Comparison of ENCODE assay signal across 10 cellular contexts in the genomic region with DNA sequence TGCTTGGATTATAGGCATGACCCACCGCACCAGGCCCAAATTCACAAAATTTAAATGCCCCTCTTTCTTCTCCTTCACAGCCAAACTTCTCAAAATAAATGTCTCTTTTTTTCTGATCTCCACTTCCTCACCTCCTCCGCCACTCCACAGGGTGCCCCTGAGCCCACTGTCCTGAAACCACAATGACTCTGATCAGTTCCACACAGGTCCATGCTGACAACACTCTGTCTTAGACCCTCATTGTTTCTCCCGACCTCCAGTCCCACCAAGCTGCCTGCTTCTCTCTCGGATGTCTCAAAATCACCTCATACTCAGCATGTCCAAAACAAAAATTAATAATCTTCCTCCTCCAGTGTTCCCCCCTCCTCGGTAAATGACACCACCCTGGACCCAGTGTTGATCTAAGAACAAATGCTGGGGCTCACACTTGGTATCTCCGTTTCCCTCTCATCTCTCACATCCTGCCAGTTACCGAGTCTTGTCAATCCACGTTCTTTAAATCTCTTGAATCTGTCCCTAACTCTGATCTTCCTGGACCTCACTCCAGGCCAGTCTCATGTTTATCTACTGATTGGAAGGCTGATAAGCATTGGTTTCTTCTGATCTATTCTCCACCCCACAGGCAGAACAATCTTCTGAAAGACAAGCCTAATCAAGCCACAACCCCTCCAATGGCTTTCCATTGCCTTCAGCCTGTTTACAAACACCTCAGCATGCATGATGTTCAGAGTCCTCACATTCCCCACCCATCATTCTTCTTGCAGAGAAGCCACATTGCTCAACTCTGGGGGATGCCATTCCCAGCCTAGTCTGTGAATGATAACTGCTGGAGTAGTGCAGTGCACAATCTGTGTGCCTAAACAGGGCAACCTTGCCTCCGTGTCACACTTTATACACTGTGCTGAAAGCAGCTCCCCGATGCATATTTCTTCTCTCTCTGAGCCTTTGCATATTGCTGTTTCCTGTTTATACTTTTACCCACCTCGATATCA. TPM values are rescaled to one million over a fixed set of nuclear protein-coding genes. Genes with fewer than 3 reads are reported as not detected.
DNase-seq lines count a peak whose midpoint lies in the region; ATAC-seq, FAIRE-seq and TF ChIP-seq lines count a peak whose summit lies in the region.
"Had no signal": no experiment of that assay in that cellular context is flagged by ENCODE, and none has a peak within 500 bp of the region (broad histone marks: within the 10 kb centered on the region; RNA-seq: fewer than 3 reads in every experiment).

No MANE protein-coding gene starts in this region.

- H3K27ac Mint-ChIP-seq in CD8-positive, alpha-beta memory T cell = peak overlapping the region; percentile 82 to 97 (median 96)

- H3K79me2 ChIP-seq in GM12878 (ENCODE audit: control insufficient read depth, insufficient read depth, low read length) = no peaks in the 10 kb centered on the region

- TF ChIP-seq EP300 in GM12878 (IDR thresholded peaks at IDR 0.05; ENCODE audit: borderline replicate concordance in 1 of 2, control insufficient read depth in 1 of 2, low read depth in 2 of 2, low read length in 2 of 2) = no peak

- peak; percentile 51 for TF ChIP-seq POLR2A in GM12878 (IDR thresholded peaks at IDR 0.05; ENCODE audit: low read depth, low read length)

- peak overlapping the region; percentile 44 to 81 (median 79) for H3K4me3 Mint-ChIP-seq in CD8-positive, alpha-beta memory T cell

- ATAC-seq in HG03378 (IDR thresholded peaks at IDR 0.05; ENCODE audit: unreplicated experiment) (peak; percentile 47), GM12878 (peak; percentile 52), SK-N-SH treated with all-trans-retinoic acid at 6 μM for 48 hours (no peak)

- WGBS in GM12878 (ENCODE audit: insufficient coverage, insufficient replicate concordance, low lambda C conversion rate, missing lambda C conversion rate) = 25% methylated on average over 11 of the region's 11 CpGs

- H2AFZ ChIP-seq in GM12878 (ENCODE audit: control insufficient read depth, low read depth, low read length) = peak overlapping the region; percentile 86

- H3K4me3 ChIP-seq in CD8-positive, alpha-beta memory T cell (ENCODE audit: low read length) = peak overlapping the region; percentile 21
- peak overlapping the region; percentile 32; the same call in 1 of the 2 replicates for H3K4me3 ChIP-seq in GM12878

- peak overlapping the region; percentile 51 for H3K4me2 ChIP-seq in GM12878 (ENCODE audit: control insufficient read depth, insufficient read depth)

- CTCF ChIA-PET in CD8-positive, alpha-beta memory T cell (lab: Charles Lee) = interaction anchor here (0.6 to 1.5 kb wide), 2 partner anchors 12 to 17 kb away, joined by 3 to 4 read pairs; no protein-coding TSS in a partner anchor
- CTCF ChIA-PET in GM12878 (lab: Yijun Ruan, JAX) = interaction anchor here (0.6 to 2.0 kb wide), 3 partner anchors 12 to 236 kb away, joined by 4 to 8 read pairs (median 5); no protein-coding TSS in a partner anchor

- H4K20me1 ChIP-seq in GM12878 (ENCODE audit: control insufficient read depth, insufficient read depth) = no peaks in the 10 kb centered on the region

- no peaks in the 10 kb centered on the region for H3K36me3 ChIP-seq in CD8-positive, alpha-beta memory T cell (ENCODE audit: insufficient read depth, low read length)
- no peaks in the 10 kb centered on the region for H3K36me3 ChIP-seq in GM12878 (ENCODE audit: control insufficient read depth in 2 of 2, insufficient read depth in 2 of 2, low read length in 1 of 2)

- 0 out of 2 replicates have a peak overlapping the region, but pooled peaks have one; percentile 12 for H3K9ac ChIP-seq in GM12878 (ENCODE audit: control insufficient read depth, insufficient read depth, low read length)

- no peak for TF ChIP-seq CTCF in GM12878 (IDR thresholded peaks at IDR 0.05 in 2 of 3, conservative IDR thresholded peaks at IDR 0.05 in 1 of 3; ENCODE audit: control insufficient read depth in 2 of 3, extremely low read depth in 1 of 3, insufficient read depth in 1 of 3, low read depth in 3 of 3, low read length in 3 of 3)

- DNase-seq in CD8-positive, alpha-beta memory T cell = peak in 2 of 5 donors; percentile 24 to 42
- DNase-seq in GM19239 (ENCODE audit: insufficient read length, low spot score) (no peak), GM12878 (ENCODE audit: low read depth, low spot score) (no peak), NCI-H128 (lab: John Stamatoyannopoulos, UW; ENCODE audit: unreplicated experiment) (no peak), dermis blood vessel endothelial cell (no peak), urothelium cell line (ENCODE audit: low spot score) (no peak)
- DNase-seq: C1 segment of cervical spinal cord had no signal

- POLR2A ChIA-PET in CD8-positive, alpha-beta memory T cell (lab: Charles Lee) = interaction anchor here (0.6 to 1.0 kb wide), 4 partner anchors 16 to 392 kb away, joined by 3 to 7 read pairs (median 6); no protein-coding TSS in a partner anchor
- POLR2A ChIA-PET in GM12878 (lab: Charles Lee) = no interaction called here

- BruUV-seq in GM12878 (replicated peaks; lab: Mats Ljungman, UMichigan) = no TSS peak

- H3K36me3 Mint-ChIP-seq in CD8-positive, alpha-beta memory T cell = peaks cover 0 to 2% (median 0%) of the 10 kb centered on the region in 3 donors

- H3K9me3 Mint-ChIP-seq in CD8-positive, alpha-beta memory T cell = no peaks in the 10 kb centered on the region

- no peak for TF ChIP-seq RAD21 in GM12878 (IDR thresholded peaks at IDR 0.05; ENCODE audit: insufficient read depth, low read depth, low read length)

- peak; percentile 95 for FAIRE-seq in GM19239 (lab: Jason Lieb, UNC)
- FAIRE-seq in GM12878 (lab: Jason Lieb, UNC) = no peak
- no peak for FAIRE-seq in urothelium cell line (lab: Jason Lieb, UNC)
- FAIRE-seq: endothelial cell of umbilical vein had no signal

- H3K27me3 Mint-ChIP-seq in CD8-positive, alpha-beta memory T cell = no peaks in the 10 kb centered on the region

- peak overlapping the region; percentile 13 for H3K27ac ChIP-seq in CD8-positive, alpha-beta memory T cell (ENCODE audit: low read depth, low read length)
- 0 out of 2 replicates have a peak overlapping the region, but pooled peaks have one; percentile 7 for H3K27ac ChIP-seq in GM12878 (ENCODE audit: control insufficient read depth, insufficient read depth)

- in situ Hi-C loops in GM12878 (cut with MboI) = no loop called here

- intact Hi-C loops in GM12878 (cut with micrococcal nuclease; ENCODE audit: unreplicated experiment) = no loop called here

- RAD21 ChIA-PET in GM12878 (lab: Charles Lee; ENCODE audit: unreplicated experiment) = interaction anchor here (1.3 kb wide), 1 partner anchor 132 kb away, joined by 4 read pairs; no protein-coding TSS in a partner anchor

- SMC1A ChIA-PET in GM12878 (lab: Charles Lee; ENCODE audit: uncharacterized antibody, unreplicated experiment) = interaction anchor here (1.7 to 2.7 kb wide), 2 partner anchors 11 to 171 kb away, joined by 4 to 6 read pairs; no protein-coding TSS in a partner anchor

- H3K27me3 ChIP-seq in CD8-positive, alpha-beta memory T cell (ENCODE audit: insufficient read depth, low read length, poor library complexity, severe bottlenecking) = no peaks in the 10 kb centered on the region
- H3K27me3 ChIP-seq in GM12878 (replicated peaks in 1 of 2; ENCODE audit: control insufficient read depth in 2 of 2, insufficient read depth in 2 of 2, low read length in 1 of 2) = no peaks in the 10 kb centered on the region

- peaks cover 55% of the 10 kb centered on the region for H3K4me1 ChIP-seq in CD8-positive, alpha-beta memory T cell (ENCODE audit: insufficient read depth, low read length)
- peaks cover 18% of the 10 kb centered on the region; the same call in 1 of the 2 replicates for H3K4me1 ChIP-seq in GM12878 (ENCODE audit: control insufficient read depth, insufficient read depth, low read length)

- no peaks in the 10 kb centered on the region for H3K9me3 ChIP-seq in CD8-positive, alpha-beta memory T cell (ENCODE audit: low read length)
- H3K9me3 ChIP-seq in GM12878 (replicated peaks; ENCODE audit: control insufficient read depth, insufficient read depth, low read length) = no peaks in the 10 kb centered on the region

- H3K4me1 Mint-ChIP-seq in CD8-positive, alpha-beta memory T cell = peaks cover 57 to 77% (median 72%) of the 10 kb centered on the region in 3 donors

TF ChIP-seq in GM12878, 131 proteins besides CTCF, POLR2A, EP300 and RAD21:
- TF ChIP-seq LARP7 (IDR thresholded peaks at IDR 0.05) (no peak), POU2F2 (IDR thresholded peaks at IDR 0.05; ENCODE audit: borderline replicate concordance, low read depth, low read length) (peak; percentile 57; the same call in 1 of the 3 replicates)

TF ChIP-seq in SK-N-SH treated with all-trans-retinoic acid at 6 μM for 48 hours, 23 proteins besides CTCF, POLR2A, EP300 and RAD21:
- TF ChIP-seq CSDC2 (CRISPR knock-in tag; IDR thresholded peaks at IDR 0.05) = no peak

RNA-seq across cellular contexts. Expression of gene ANKRD44, which starts 12.4 kb away (rescaled TPM):
- 100 to 1,000 TPM; 142 to 150 TPM for total RNA-seq in CD8-positive, alpha-beta memory T cell
- polyA plus RNA-seq in CD8-positive, alpha-beta memory T cell = 90.1 TPM
- 363 and 399 TPM in 2 replicates for total RNA-seq in GM12878 (2013; cell fraction: nucleolus; rRNA removed)
- total RNA-seq in GM12878 (2014; rRNA removed) (63.7 and 65.1 TPM in 2 replicates), GM12878 (2014; rRNA removed; fragmentation: Illumina TruSeq; extraction: Trizol) (62.5 and 68.9 TPM in 2 replicates), GM12878 (2021) (93.8 and 96.3 TPM in 2 replicates), dermis blood vessel endothelial cell (5.6 and 7.6 TPM in 2 replicates)
- polyA plus RNA-seq in GM12878 (2011; ENCODE audit: low read depth) = 31.8 TPM
- polyA plus RNA-seq in GM12878 (2011; rRNA removed) (96.4 and 99.1 TPM in 2 replicates), GM12878 (2014; fragmentation: Illumina TruSeq; extraction: Trizol) (88.5 and 110 TPM in 2 replicates), GM12878 (2014; fragmentation: Nextera tagmentation; extraction: Ambion mirVana) (10 to 100 TPM; 19.1 to 29.1 TPM), GM12878 (2014; rRNA removed) (41.8 and 56.8 TPM in 2 replicates), GM12878 (2016; fragmentation: Nextera tagmentation; extraction: Ambion mirVana) (10 to 100 TPM; 34.8 to 38.6 TPM)
- polyA plus RNA-seq in GM12878 (2011; cell fraction: cytosol; rRNA removed) = 228 and 306 TPM in 2 replicates
- polyA plus RNA-seq in GM12878 (2011; cell fraction: nucleus; rRNA removed) = 142 and 279 TPM in 2 replicates
- polyA plus RNA-seq in GM12878 (2012) = 26.9 and 39.0 TPM in 2 replicates
- polyA minus RNA-seq in GM12878 (2011; rRNA and poly(A)+ RNA removed) = 511 and 573 TPM in 2 replicates
- 75.6 and 115 TPM in 2 replicates for polyA minus RNA-seq in GM12878 (2011; cell fraction: cytosol; rRNA and poly(A)+ RNA removed)
- polyA minus RNA-seq in GM12878 (2011; cell fraction: nucleus; rRNA and poly(A)+ RNA removed) = 178 and 239 TPM in 2 replicates
